2 cellular contexts compared by ENCODE assay signal in the genomic region with DNA sequence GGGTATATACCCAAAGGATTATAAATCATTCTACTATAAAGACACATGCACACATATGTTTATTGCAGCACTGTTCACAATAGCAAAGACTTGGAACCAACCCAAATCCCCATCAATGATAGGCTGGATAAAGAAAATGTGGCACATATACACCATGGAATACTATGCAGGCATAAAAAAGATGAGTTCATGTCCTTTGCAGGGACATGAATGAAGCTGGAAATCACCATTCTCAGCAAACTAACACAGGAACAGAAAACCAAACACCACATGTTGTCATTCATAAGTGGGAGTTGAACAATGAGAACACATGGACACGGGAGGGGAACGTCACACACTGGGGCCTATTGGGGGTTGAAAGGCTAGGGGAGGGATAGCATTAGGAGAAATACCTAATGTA. TPM values are rescaled to one million over a fixed set of nuclear protein-coding genes. Genes with fewer than 3 reads are reported as not detected.
"Had no signal": no experiment of that assay in that cellular context is flagged by ENCODE, and none has a peak within 500 bp of the region (broad histone marks: within the 10 kb centered on the region; RNA-seq: fewer than 3 reads in every experiment).

No MANE protein-coding gene starts in this region.

RNA-seq across cellular contexts. Expression of a gene that starts 33.3 kb away (rescaled TPM):
- total RNA-seq: GM23248, HFFc6 had no signal
- polyA plus RNA-seq: GM23248 had no signal
